In the genomic region with DNA sequence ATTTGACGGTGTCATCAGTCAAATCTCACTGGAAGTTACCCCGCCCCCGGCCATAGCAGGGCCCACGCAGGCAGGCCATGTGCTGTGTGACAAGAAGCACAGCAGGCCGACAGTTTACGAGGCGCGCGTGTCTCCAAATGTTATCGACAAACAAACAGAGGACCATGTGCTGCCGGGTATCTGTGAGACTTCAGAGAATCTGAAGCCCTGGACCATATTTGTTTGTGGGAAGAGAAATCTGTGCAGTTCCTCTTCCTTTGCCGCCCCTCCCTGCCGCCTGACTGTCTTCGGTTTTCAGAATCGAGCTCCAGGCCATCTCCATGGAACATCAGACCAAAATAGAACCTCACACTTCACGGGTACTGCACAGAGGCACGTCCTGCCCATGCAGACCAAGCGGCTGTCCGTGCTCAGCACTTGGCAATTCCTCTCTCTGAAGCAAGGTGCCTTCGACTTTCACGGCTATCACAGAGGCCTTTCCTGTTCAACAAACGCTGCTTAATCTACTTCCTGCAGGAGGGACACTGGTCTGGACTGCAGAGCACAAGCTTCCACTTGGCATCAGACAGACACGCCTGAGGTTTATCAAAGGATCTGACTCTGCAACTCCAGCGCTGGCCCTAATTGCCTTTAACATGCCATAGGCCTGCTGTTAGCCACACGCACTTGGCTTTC, we compare ENCODE assay signal across 8 cellular contexts.
DNase-seq lines count a peak whose midpoint lies in the region; ATAC-seq and TF ChIP-seq lines count a peak whose summit lies in the region.

No MANE protein-coding gene starts in this region.

- H3K79me1 ChIP-seq in mesenchymal stem cell (replicated peaks; ENCODE audit: low read length, poor library complexity, severe bottlenecking) = no peaks in the 10 kb centered on the region

- peak overlapping the region; percentile 44 for H2AFZ ChIP-seq in mesenchymal stem cell (ENCODE audit: low read depth, low read length)

- H3K4me3 ChIP-seq in mesenchymal stem cell (ENCODE audit: insufficient read depth in 1 of 2, low read depth in 1 of 2, low read length in 2 of 2) (no peak overlapping the region), subcutaneous abdominal adipose tissue (ENCODE audit: low read depth in 1 of 5, low read length in 5 of 5) (peak overlapping the region in 3 of 5 donors; percentile 5 to 37 (median 32)), brain microvascular endothelial cell (ENCODE audit: low read depth, low read length) (no peak overlapping the region)

- peak overlapping the region; percentile 76 for H4K91ac ChIP-seq in mesenchymal stem cell (ENCODE audit: low read length)

- H2BK5ac ChIP-seq in mesenchymal stem cell (ENCODE audit: low read depth, low read length, poor library complexity, severe bottlenecking) = no peak overlapping the region

- H3K14ac ChIP-seq in mesenchymal stem cell (ENCODE audit: low read length in 2 of 2) = no peak overlapping the region

- H3K27me3 Mint-ChIP-seq in T-helper 1 cell treated with Interleukin-12 subunit alpha and Interleukin-12 subunit beta and Interleukin-4 antibody, amounts not matched to agents 30 μg/mL and 1 μg/mL, for 36 hours (ENCODE audit: low read depth) = no peaks in the 10 kb centered on the region

- H3K9me3 Mint-ChIP-seq in T-helper 1 cell treated with Interleukin-12 subunit alpha and Interleukin-12 subunit beta and Interleukin-4 antibody, amounts not matched to agents 30 μg/mL and 1 μg/mL, for 36 hours = no peaks in the 10 kb centered on the region

- no peak overlapping the region for H3K4me2 ChIP-seq in mesenchymal stem cell (ENCODE audit: low read length, poor library complexity, severe bottlenecking)

- H3K27me3 ChIP-seq in mesenchymal stem cell (ENCODE audit: control insufficient read depth in 1 of 2, insufficient read depth in 1 of 2, low read length in 2 of 2) (no peaks in the 10 kb centered on the region), subcutaneous abdominal adipose tissue (ENCODE audit: control insufficient read depth in 5 of 5, insufficient read depth in 4 of 5, low read length in 5 of 5) (no peaks in the 10 kb centered on the region), brain microvascular endothelial cell (replicated peaks) (no peaks in the 10 kb centered on the region)

- peak overlapping the region; percentile 76 to 85 for H3K18ac ChIP-seq in mesenchymal stem cell (ENCODE audit: low read depth in 1 of 2, low read length in 2 of 2)

- peaks cover 57% of the 10 kb centered on the region for H3K4me1 Mint-ChIP-seq in T-helper 1 cell treated with Interleukin-12 subunit alpha and Interleukin-12 subunit beta and Interleukin-4 antibody, amounts not matched to agents 30 μg/mL and 1 μg/mL, for 36 hours (ENCODE audit: low read depth)

- H3K36me3 ChIP-seq in mesenchymal stem cell (ENCODE audit: control insufficient read depth in 1 of 2, insufficient read depth in 2 of 2, low read depth in 1 of 2, low read length in 2 of 2) (no peaks in the 10 kb centered on the region), subcutaneous abdominal adipose tissue (ENCODE audit: control insufficient read depth in 5 of 5, insufficient read depth in 5 of 5, low read length in 5 of 5) (no peaks in the 10 kb centered on the region), brain microvascular endothelial cell (replicated peaks) (no peaks in the 10 kb centered on the region)

- 34% methylated on average over 25 of the region's 25 CpGs for WGBS in mesenchymal stem cell

- peak overlapping the region; percentile 71 for H4K8ac ChIP-seq in mesenchymal stem cell (ENCODE audit: low read length)

- no peak overlapping the region for H2BK120ac ChIP-seq in mesenchymal stem cell (ENCODE audit: low read depth, low read length)

- peaks cover 44% of the 10 kb centered on the region for H3K36me3 Mint-ChIP-seq in T-helper 1 cell treated with Interleukin-12 subunit alpha and Interleukin-12 subunit beta and Interleukin-4 antibody, amounts not matched to agents 30 μg/mL and 1 μg/mL, for 36 hours (ENCODE audit: low read depth)

- no peak for ATAC-seq in HG02678 (IDR thresholded peaks at IDR 0.05; ENCODE audit: unreplicated experiment)

- DNase-seq in mesenchymal stem cell (peak; percentile 60), NCI-H345 (lab: John Stamatoyannopoulos, UW) (no peak), HCEC 1CT (no peak), brain microvascular endothelial cell (no peak)

- no peaks in the 10 kb centered on the region for H3K9me3 ChIP-seq in mesenchymal stem cell (ENCODE audit: control insufficient read depth, low read length)
- H3K9me3 ChIP-seq in subcutaneous abdominal adipose tissue (ENCODE audit: control insufficient read depth in 5 of 5, low read length in 5 of 5) = no peaks in the 10 kb centered on the region

- H3K9ac ChIP-seq in mesenchymal stem cell (ENCODE audit: low read length) (no peak overlapping the region), subcutaneous abdominal adipose tissue (ENCODE audit: low read length in 5 of 5) (no peak overlapping the region)

- peak overlapping the region; percentile 2 for H2BK15ac ChIP-seq in mesenchymal stem cell (ENCODE audit: low read depth, poor library complexity, severe bottlenecking)

- peak overlapping the region; percentile 80 for H3K27ac Mint-ChIP-seq in T-helper 1 cell treated with Interleukin-12 subunit alpha and Interleukin-12 subunit beta and Interleukin-4 antibody, amounts not matched to agents 30 μg/mL and 1 μg/mL, for 36 hours

- H3K27ac ChIP-seq in angular gyrus (ENCODE audit: low read depth, low read length) (peak overlapping the region; percentile 70), mesenchymal stem cell (ENCODE audit: low read length, poor library complexity, severe bottlenecking) (no peak overlapping the region), subcutaneous abdominal adipose tissue (ENCODE audit: low read depth, low read length) (no peak overlapping the region), brain microvascular endothelial cell (no peak overlapping the region)

- TF ChIP-seq CTCF in brain microvascular endothelial cell (IDR thresholded peaks at IDR 0.05; ENCODE audit: low read depth, low read length, missing control alignments) = no peak

- H3K4me1 ChIP-seq in mesenchymal stem cell (ENCODE audit: control insufficient read depth, insufficient read depth, low read depth, low read length) (no peaks in the 10 kb centered on the region), subcutaneous abdominal adipose tissue (ENCODE audit: control insufficient read depth in 5 of 5, insufficient read depth in 5 of 5, low read length in 5 of 5) (peaks cover 0 to 35% (median 0%) of the 10 kb centered on the region in 5 donors)

- in situ Hi-C loops in brain microvascular endothelial cell (cut with HindIII; ENCODE audit: low pct_ligation_motif_present, low sequenced_read_pairs) = no loop called here

- peak overlapping the region in 1 of 2 experiments; percentile 73 for H3K4ac ChIP-seq in mesenchymal stem cell (ENCODE audit: low read depth in 1 of 2, low read length in 2 of 2)

- H3K4me3 Mint-ChIP-seq in T-helper 1 cell treated with Interleukin-12 subunit alpha and Interleukin-12 subunit beta and Interleukin-4 antibody, amounts not matched to agents 30 μg/mL and 1 μg/mL, for 36 hours = peak overlapping the region; percentile 76

- H3K23ac ChIP-seq in mesenchymal stem cell (ENCODE audit: low read length in 2 of 2) = no peak overlapping the region

- H2AK5ac ChIP-seq in mesenchymal stem cell (ENCODE audit: low read length, severe bottlenecking) = no peak overlapping the region

- peak overlapping the region; percentile 7 to 89 for H2BK12ac ChIP-seq in mesenchymal stem cell (ENCODE audit: low read length in 2 of 2)

Comparison
In these comparisons a context has a peak if more than half of its experiments do, and no peak if none do; other contexts are left out.
1. H3K4me3 ChIP-seq: peak in subcutaneous abdominal adipose tissue (3 of 5); none in mesenchymal stem cell (0 of 2) and brain microvascular endothelial cell (single experiment).